ENCODE assay signal across 28 cellular contexts in genomic region chr12:52426034-52426433, GRCh38. TPM values are rescaled to one million over a fixed set of nuclear protein-coding genes. Genes with fewer than 3 reads are reported as not detected.
"Had no signal": no experiment of that assay in that cellular context is flagged by ENCODE, and none has a peak within 500 bp of the region (broad histone marks: within the 10 kb centered on the region; RNA-seq: fewer than 3 reads in every experiment).

No MANE protein-coding gene starts in this region.

- H3K36me3 ChIP-seq: stomach, suprapubic skin, thoracic aorta, thyroid gland, tibial artery, tibial nerve, transverse colon, upper lobe of left lung, upper lobe of right lung, uterus, vagina had no signal

- DNase-seq: stimulated activated CD4-positive, alpha-beta T cell treated with anti-CD3 and anti-CD28 coated beads, Interleukin-2, amount 100 ng/mL, for 48 hours; stimulated activated CD4-positive, alpha-beta T cell treated with anti-CD3 and anti-CD28 coated beads, Interleukin-4, amount 100 ng/mL, for 1 hour; stimulated activated CD4-positive, alpha-beta T cell treated with anti-CD3 and anti-CD28 coated beads, Interleukin-4, amount 100 ng/mL, for 24 hours; stimulated activated CD4-positive, alpha-beta T cell treated with anti-CD3 and anti-CD28 coated beads, Interleukin-4, amount 100 ng/mL, for 4 hours; stimulated activated CD8-positive, alpha-beta memory T cell treated with anti-CD3 and anti-CD28 coated beads, Interleukin-4, amount 100 ng/mL, for 48 hours; stimulated activated naive B cell treated with anti-CD40 and anti-IgM and Interleukin-4, amounts not matched to agents 10 μg/mL and 1 μg/mL and 100 μg/mL, for 72 hours; stimulated activated naive CD4-positive, alpha-beta T cell; stimulated activated naive CD4-positive, alpha-beta T cell treated with Interleukin-2 at 50 U/mL for 16 hours; stimulated activated naive CD8-positive, alpha-beta T cell treated with anti-CD3 and anti-CD28 coated beads, Interleukin-15, amount 100 ng/mL, for 72 hours; stimulated activated naive CD8-positive, alpha-beta T cell treated with anti-CD3 and anti-CD28 coated beads, Interleukin-15, Interleukin-2, amounts not matched to agents 100 U/mL and 50 U/mL, for 24 hours; stomach; substantia nigra; testis; thyroid gland; tibial artery; transverse colon; trophoblast cell; upper lobe of left lung; upper lobe of right lung; uterus had no signal

- H3K27ac ChIP-seq: stomach, suprapubic skin, testis, thoracic aorta, thyroid gland, tibial artery, tibial nerve, transverse colon, upper lobe of left lung, upper lobe of right lung, uterus, vagina had no signal

- H3K27me3 ChIP-seq: testis, thyroid gland, tibial artery, tibial nerve, transverse colon, upper lobe of left lung, upper lobe of right lung, uterus, vagina had no signal

- H3K9me3 ChIP-seq: stomach, suprapubic skin, testis, thoracic aorta, thyroid gland, tibial artery, tibial nerve, transverse colon, upper lobe of left lung, upper lobe of right lung, uterus, vagina had no signal

- H3K4me1 ChIP-seq: thyroid gland, upper lobe of left lung, upper lobe of right lung had no signal

- H3K4me3 ChIP-seq: stomach, suprapubic skin, testis, thoracic aorta, thyroid gland, tibial artery, tibial nerve, transverse colon, upper lobe of left lung, upper lobe of right lung, uterus, vagina had no signal

RNA-seq across cellular contexts. Expression of gene KRT75, which starts 8.1 kb away (rescaled TPM):
- total RNA-seq: stomach, subcutaneous adipose tissue, temporal lobe, thoracic aorta, thyroid gland, tibial nerve, transverse colon, upper lobe of left lung, upper lobe of right lung, ureter, urinary bladder, uterus, vagina had no signal
- polyA plus RNA-seq: stomach, urinary bladder had no signal

RNA-seq across cellular contexts. Expression of gene KRT82, which starts 19.9 kb away (rescaled TPM):
- total RNA-seq: stomach, subcutaneous adipose tissue, temporal lobe, testis, thoracic aorta, thyroid gland, tibial nerve, transverse colon, upper lobe of left lung, upper lobe of right lung, ureter, urinary bladder, uterus, vagina had no signal
- polyA plus RNA-seq: stomach had no signal

RNA-seq across cellular contexts. Expression of gene KRT6B, which starts 25.9 kb away (rescaled TPM):
- total RNA-seq: subcutaneous adipose tissue, thyroid gland, tibial nerve, transverse colon, upper lobe of right lung, urinary bladder, uterus had no signal
- polyA plus RNA-seq: urinary bladder had no signal

RNA-seq across cellular contexts. Expression of gene KRT84, which starts 40.6 kb away (rescaled TPM):
- total RNA-seq: stomach, subcutaneous adipose tissue, temporal lobe, thoracic aorta, thyroid gland, tibial nerve, transverse colon, upper lobe of left lung, upper lobe of right lung, ureter, urinary bladder, vagina had no signal
- polyA plus RNA-seq: stomach, urinary bladder had no signal

RNA-seq across cellular contexts. Expression of gene KRT6C, which starts 47.6 kb away (rescaled TPM):
- total RNA-seq: subcutaneous adipose tissue, temporal lobe, thoracic aorta, thyroid gland, tibial nerve, upper lobe of left lung, upper lobe of right lung, urinary bladder had no signal
- polyA plus RNA-seq: urinary bladder had no signal
